1 cellular context compared by ENCODE assay signal in the genomic region with DNA sequence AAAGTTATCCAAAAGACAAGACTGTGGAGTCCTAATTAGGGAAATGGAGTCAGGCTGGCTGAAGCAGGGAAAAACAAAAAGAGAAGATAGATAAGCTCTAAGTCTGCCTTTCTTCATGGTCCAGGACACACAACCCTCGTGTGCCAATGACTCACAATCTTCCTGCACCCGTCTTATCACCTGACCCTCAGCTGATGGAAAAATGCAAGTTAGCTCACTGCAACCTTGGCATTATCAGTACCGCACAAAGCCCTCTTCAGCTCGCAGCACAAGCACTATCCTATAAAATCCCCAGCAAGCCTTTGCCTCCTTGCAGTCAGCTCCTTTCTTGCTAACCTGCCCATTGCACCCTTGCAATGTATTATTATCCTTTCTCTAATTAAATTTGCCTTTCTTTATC.
A peak's percentile ranks its signal among the peaks of the same experiment; 100 is the strongest.
TF ChIP-seq lines count a peak whose summit lies in the region.

No MANE protein-coding gene starts in this region.

TF ChIP-seq in K562, 482 proteins besides CTCF, POLR2A, EP300 and RAD21 (continued from another document):
- TF ChIP-seq, protein P1, sequence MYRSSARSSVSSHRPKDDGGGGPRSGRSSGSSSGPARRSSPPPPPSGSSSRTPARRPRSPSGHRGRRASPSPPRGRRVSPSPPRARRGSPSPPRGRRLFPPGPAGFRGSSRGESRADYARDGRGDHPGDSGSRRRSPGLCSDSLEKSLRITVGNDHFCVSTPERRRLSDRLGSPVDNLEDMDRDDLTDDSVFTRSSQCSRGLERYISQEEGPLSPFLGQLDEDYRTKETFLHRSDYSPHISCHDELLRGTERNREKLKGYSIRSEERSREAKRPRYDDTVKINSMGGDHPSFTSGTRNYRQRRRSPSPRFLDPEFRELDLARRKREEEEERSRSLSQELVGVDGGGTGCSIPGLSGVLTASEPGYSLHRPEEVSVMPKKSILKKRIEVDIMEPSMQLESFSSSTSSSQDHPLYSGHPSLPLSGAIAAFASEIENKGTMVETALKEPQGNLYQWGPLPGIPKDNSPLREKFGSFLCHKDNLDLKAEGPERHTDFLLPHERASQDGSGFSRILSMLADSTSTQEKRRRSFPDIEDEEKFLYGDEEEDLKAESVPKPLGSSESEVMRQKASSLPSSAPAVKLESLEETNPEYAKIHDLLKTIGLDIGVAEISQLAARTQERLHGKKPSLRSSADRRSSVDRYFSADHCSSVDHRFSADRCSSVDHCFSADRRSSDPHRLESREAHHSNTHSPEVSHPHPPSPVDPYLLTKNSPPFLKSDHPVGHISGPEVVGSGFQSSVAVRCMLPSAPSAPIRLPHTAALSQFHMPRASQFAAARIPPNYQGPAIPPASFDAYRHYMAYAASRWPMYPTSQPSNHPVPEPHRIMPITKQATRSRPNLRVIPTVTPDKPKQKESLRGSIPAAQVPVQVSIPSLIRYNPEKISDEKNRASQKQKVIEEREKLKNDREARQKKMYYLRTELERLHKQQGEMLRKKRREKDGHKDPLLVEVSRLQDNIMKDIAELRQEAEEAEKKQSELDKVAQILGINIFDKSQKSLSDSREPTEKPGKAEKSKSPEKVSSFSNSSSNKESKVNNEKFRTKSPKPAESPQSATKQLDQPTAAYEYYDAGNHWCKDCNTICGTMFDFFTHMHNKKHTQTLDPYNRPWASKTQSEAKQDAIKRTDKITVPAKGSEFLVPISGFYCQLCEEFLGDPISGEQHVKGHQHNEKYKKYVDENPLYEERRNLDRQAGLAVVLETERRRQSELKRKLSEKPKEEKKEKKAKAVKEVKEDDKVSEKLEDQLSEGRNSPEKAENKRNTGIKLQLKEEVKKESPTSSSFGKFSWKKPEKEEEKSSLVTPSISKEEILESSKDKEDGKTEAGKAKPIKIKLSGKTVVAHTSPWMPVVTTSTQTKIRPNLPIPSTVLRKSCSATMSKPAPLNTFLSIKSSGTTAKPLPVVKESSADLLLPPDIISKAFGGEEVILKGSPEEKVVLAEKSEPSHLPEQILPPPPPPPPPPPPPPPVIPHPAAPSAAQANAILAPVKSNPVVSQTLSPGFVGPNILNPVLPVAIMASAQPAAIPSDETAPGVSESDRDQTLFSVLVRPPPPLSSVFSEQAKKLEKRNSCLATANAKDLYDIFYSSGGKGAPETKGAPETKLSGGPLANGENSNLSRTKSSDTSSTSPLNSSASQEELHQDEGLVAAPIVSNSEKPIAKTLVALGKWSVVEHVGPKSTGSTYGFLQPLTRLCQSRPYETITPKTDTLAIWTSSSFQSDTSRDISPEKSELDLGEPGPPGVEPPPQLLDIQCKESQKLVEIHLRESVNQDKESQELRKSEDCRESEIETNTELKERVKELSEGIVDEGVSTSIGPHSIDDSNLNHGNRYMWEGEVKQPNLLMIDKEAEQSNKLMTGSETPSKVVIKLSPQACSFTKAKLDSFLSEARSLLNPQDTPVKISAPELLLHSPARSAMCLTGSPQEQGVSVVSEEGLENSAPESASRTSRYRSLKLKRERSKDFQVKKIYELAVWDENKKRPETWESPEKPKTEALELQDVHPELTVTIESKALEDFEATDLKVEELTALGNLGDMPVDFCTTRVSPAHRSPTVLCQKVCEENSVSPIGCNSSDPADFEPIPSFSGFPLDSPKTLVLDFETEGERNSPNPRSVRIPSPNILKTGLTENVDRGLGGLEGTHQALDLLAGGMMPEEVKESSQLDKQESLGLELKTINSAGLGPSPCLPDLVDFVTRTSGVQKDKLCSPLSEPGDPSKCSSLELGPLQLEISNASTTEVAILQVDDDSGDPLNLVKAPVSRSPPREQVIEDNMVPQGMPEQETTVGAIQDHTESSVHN (IDR thresholded peaks at IDR 0.05; ENCODE audit: borderline replicate concordance in 1 of 2, low read depth in 1 of 2) = peak in 1 of 2 experiments; percentile 61; a peak in 1 of 4 replicates
- TF ChIP-seq PRMT5 (CRISPR knock-in tag; IDR thresholded peaks at IDR 0.05) (no peak), RBM34 (IDR thresholded peaks at IDR 0.05; ENCODE audit: borderline replicate concordance, insufficient read depth, low read length) (no peak), FOSL1 (tag; conservative IDR thresholded peaks at IDR 0.05) (peak; percentile 93), ZNF274 (IDR thresholded peaks at IDR 0.05; ENCODE audit: borderline replicate concordance, low read depth, low read length) (no peak)
- TF ChIP-seq, protein P2, sequence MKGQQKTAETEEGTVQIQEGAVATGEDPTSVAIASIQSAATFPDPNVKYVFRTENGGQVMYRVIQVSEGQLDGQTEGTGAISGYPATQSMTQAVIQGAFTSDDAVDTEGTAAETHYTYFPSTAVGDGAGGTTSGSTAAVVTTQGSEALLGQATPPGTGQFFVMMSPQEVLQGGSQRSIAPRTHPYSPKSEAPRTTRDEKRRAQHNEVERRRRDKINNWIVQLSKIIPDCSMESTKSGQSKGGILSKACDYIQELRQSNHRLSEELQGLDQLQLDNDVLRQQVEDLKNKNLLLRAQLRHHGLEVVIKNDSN (CRISPR knock-in tag; IDR thresholded peaks at IDR 0.05) = peak; percentile 15; the same call in 1 of the 2 replicates
